21 cellular contexts compared by ENCODE assay signal in the genomic region with DNA sequence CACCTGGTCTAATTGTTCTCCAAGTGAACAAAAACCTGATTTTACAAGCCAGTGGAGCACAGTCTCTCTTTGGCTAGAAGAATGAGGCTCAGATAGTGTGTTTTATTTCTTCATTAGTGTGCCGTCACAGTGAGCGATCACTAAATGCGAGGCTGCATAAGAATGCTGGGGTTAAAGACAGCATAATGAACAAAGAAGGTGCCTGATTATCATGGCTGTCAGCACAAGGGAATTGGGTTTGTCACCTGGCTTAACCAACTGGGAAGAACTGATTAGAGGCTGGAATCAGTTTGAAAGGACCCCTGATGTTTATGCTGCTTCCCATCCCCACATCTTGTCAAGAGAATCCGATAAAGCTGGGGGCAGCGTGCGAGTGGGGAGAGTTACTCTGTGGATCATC.
DNase-seq lines count a peak whose midpoint lies in the region; ATAC-seq and TF ChIP-seq lines count a peak whose summit lies in the region.
"Had no signal": no experiment of that assay in that cellular context is flagged by ENCODE, and none has a peak within 500 bp of the region (broad histone marks: within the 10 kb centered on the region; RNA-seq: fewer than 3 reads in every experiment).

No MANE protein-coding gene starts in this region.

- H3K27me3 Mint-ChIP-seq in progenitor cell of endocrine pancreas = no peaks in the 10 kb centered on the region

- no peaks in the 10 kb centered on the region for H3K9me3 ChIP-seq in ectodermal cell (ENCODE audit: control insufficient read depth, low read length)
- H3K9me3 ChIP-seq: MG63, Peyer's patch had no signal

- H3K4me2 ChIP-seq in mesendoderm (ENCODE audit: low read length) = no peak overlapping the region

- peak overlapping the region; percentile 76 for H3K56ac ChIP-seq in mesendoderm (ENCODE audit: low read length)

- H3K36me3 ChIP-seq in ectodermal cell (ENCODE audit: control insufficient read depth, insufficient read depth, low read length) = peaks cover 21% of the 10 kb centered on the region
- no peaks in the 10 kb centered on the region for H3K36me3 ChIP-seq in mesendoderm (ENCODE audit: control insufficient read depth, insufficient read depth, low read length)
- H3K36me3 ChIP-seq: MG63, Peyer's patch had no signal

- peaks cover 5% of the 10 kb centered on the region for H3K36me3 Mint-ChIP-seq in progenitor cell of endocrine pancreas (ENCODE audit: insufficient read depth)
- H3K36me3 Mint-ChIP-seq: CD14-positive monocyte had no signal

- peak; percentile 33 for DNase-seq in ELF-1 (ENCODE audit: low read depth, low spot score)
- peak; percentile 88 for DNase-seq in mesendoderm
- no peak for DNase-seq in progenitor cell of endocrine pancreas (ENCODE audit: low spot score, unreplicated experiment)
- no peak for DNase-seq in central memory CD4-positive, alpha-beta T cell
- DNase-seq in stimulated activated naive CD4-positive, alpha-beta T cell treated with Interleukin-2 at 50 U/mL for 16 hours (lab: John Stamatoyannopoulos, UW) = no peak
- no peak for DNase-seq in activated CD4-positive, alpha-beta T cell treated with anti-CD3 and anti-CD28 coated beads, Interleukin-2, amount 50 U/mL, for 4 hours
- DNase-seq: 8988T, AML-193, EL, H7, HFFc6, Kasumi-1, MG63, NCI-H1436, NCI-H1930, NCI-H69, Peyer's patch had no signal

- H4K5ac ChIP-seq in mesendoderm (ENCODE audit: low read length) = no peak overlapping the region

- no peak overlapping the region for H3K4me3 Mint-ChIP-seq in progenitor cell of endocrine pancreas (ENCODE audit: low read depth)
- H3K4me3 Mint-ChIP-seq: CD14-positive monocyte, HFFc6 had no signal

- no peaks in the 10 kb centered on the region for H3K79me1 ChIP-seq in mesendoderm (ENCODE audit: low read length)

- 34 to 41% methylated on average over 6 of the region's 6 CpGs for WGBS in ectodermal cell, 2 experiments
- WGBS in mesendoderm (ENCODE audit: extremely low coverage, insufficient coverage, low lambda C conversion rate) = no CpG with 5 or more reads among the region's 6 CpGs

- peak overlapping the region; percentile 48 for H3K9ac ChIP-seq in mesendoderm (ENCODE audit: low read length)

- no peak overlapping the region for H2AK5ac ChIP-seq in mesendoderm (ENCODE audit: low read length)

- no peak for TF ChIP-seq CTCF in progenitor cell of endocrine pancreas (IDR thresholded peaks at IDR 0.05; ENCODE audit: unreplicated experiment)

- peak overlapping the region; percentile 83 for H3K18ac ChIP-seq in mesendoderm (ENCODE audit: low read length)

- H3K79me2 ChIP-seq in mesendoderm (ENCODE audit: control insufficient read depth, insufficient read depth, low read length) = no peaks in the 10 kb centered on the region

- H2BK5ac ChIP-seq in mesendoderm (ENCODE audit: low read length) = peak overlapping the region; percentile 33

- H4K8ac ChIP-seq in mesendoderm (ENCODE audit: low read depth, low read length) = no peak overlapping the region

- H2BK15ac ChIP-seq in mesendoderm (replicated peaks; ENCODE audit: low read depth) = no peak overlapping the region

- peaks cover 33% of the 10 kb centered on the region for H3K4me1 ChIP-seq in ectodermal cell (ENCODE audit: control insufficient read depth, insufficient read depth, low read length)
- H3K4me1 ChIP-seq in mesendoderm (ENCODE audit: control insufficient read depth, low read depth, low read length) = peaks cover 12% of the 10 kb centered on the region
- H3K4me1 ChIP-seq: Peyer's patch had no signal

- H3K27me3 ChIP-seq in ectodermal cell (ENCODE audit: control insufficient read depth, insufficient read depth, low read length, poor library complexity, severe bottlenecking) = no peaks in the 10 kb centered on the region
- H3K27me3 ChIP-seq in mesendoderm (ENCODE audit: insufficient read depth, low read length, poor library complexity) = no peaks in the 10 kb centered on the region
- H3K27me3 ChIP-seq: MG63, Peyer's patch had no signal

- H3K4me3 ChIP-seq in ectodermal cell (ENCODE audit: insufficient read depth, low read depth, low read length) (no peak overlapping the region), mesendoderm (ENCODE audit: low read length) (no peak overlapping the region)
- H3K4me3 ChIP-seq: MG63, Peyer's patch had no signal

- no peak overlapping the region for H3K23ac ChIP-seq in mesendoderm (ENCODE audit: low read length)

- H3K9me3 Mint-ChIP-seq in progenitor cell of endocrine pancreas (ENCODE audit: low read depth) = no peaks in the 10 kb centered on the region
- H3K9me3 Mint-ChIP-seq: HFFc6 had no signal

- no peak for ATAC-seq in GM21576 (IDR thresholded peaks at IDR 0.05; ENCODE audit: unreplicated experiment)
- ATAC-seq: SK-N-SH treated with all-trans-retinoic acid at 6 μM for 48 hours had no signal

- H3K4me1 Mint-ChIP-seq in progenitor cell of endocrine pancreas (ENCODE audit: low read depth) = peaks cover 27% of the 10 kb centered on the region
- H3K4me1 Mint-ChIP-seq: CD14-positive monocyte had no signal

- peak overlapping the region; percentile 55 for H3K4ac ChIP-seq in mesendoderm (ENCODE audit: low read depth, low read length)

- H2BK120ac ChIP-seq in mesendoderm (ENCODE audit: low read depth, low read length) = no peak overlapping the region

- peak overlapping the region; percentile 38 for H3K27ac Mint-ChIP-seq in progenitor cell of endocrine pancreas
- H3K27ac Mint-ChIP-seq: CD14-positive monocyte, HFFc6 had no signal

- peak overlapping the region; percentile 68 for H3K27ac ChIP-seq in ectodermal cell (ENCODE audit: insufficient read depth, low read depth, low read length, poor library complexity, severe bottlenecking)
- peak overlapping the region; percentile 45 for H3K27ac ChIP-seq in mesendoderm (ENCODE audit: low read depth, low read length)
- H3K27ac ChIP-seq: Peyer's patch had no signal

Comparison
In these comparisons a context has a peak if more than half of its experiments do, and no peak if none do; other contexts are left out.
1. DNase-seq: peak in ELF-1 (single experiment) and mesendoderm (single experiment); none in progenitor cell of endocrine pancreas (single experiment), central memory CD4-positive, alpha-beta T cell (single experiment), stimulated activated naive CD4-positive, alpha-beta T cell treated with Interleukin-2 at 50 U/mL for 16 hours (single experiment) and activated CD4-positive, alpha-beta T cell treated with anti-CD3 and anti-CD28 coated beads, Interleukin-2, amount 50 U/mL, for 4 hours (0 of 2).